In the genomic region with DNA sequence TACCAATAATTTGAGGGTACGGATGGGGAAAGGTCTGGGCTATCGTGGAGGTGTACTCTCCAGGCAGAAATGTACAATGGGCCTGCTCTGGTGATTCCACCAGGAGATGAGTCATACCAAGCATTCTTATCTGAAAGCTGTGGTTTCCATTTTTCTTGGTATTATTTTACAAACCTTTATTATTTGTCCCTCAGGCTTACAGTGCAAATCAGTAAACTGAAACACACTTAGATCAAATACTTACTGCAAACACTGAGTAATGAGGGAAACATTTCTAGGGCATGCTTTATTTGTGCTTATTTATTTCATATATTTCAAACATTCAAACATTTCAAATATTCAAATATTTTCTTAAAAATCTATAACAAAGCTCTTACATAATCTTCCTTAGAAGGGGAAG, we compare ENCODE assay signal across 10 cellular contexts.
DNase-seq lines count a peak whose midpoint lies in the region; ATAC-seq, FAIRE-seq and TF ChIP-seq lines count a peak whose summit lies in the region.
"Had no signal": no experiment of that assay in that cellular context is flagged by ENCODE, and none has a peak within 500 bp of the region (broad histone marks: within the 10 kb centered on the region; RNA-seq: fewer than 3 reads in every experiment).

No MANE protein-coding gene starts in this region.

- H2BK120ac ChIP-seq in mesendoderm (ENCODE audit: low read depth, low read length), result no peak overlapping the region

- no peak overlapping the region for H2AK5ac ChIP-seq in mesendoderm (ENCODE audit: low read length)

- H3K4ac ChIP-seq in mesendoderm (ENCODE audit: low read depth, low read length), result no peak overlapping the region

- no peak overlapping the region for H3K27ac Mint-ChIP-seq in activated naive CD8-positive, alpha-beta T cell treated with anti-CD3 and anti-CD28 coated beads, Interleukin-2, amount 50 U/mL, for 24 hours

- no peak overlapping the region for H2BK15ac ChIP-seq in mesendoderm (replicated peaks; ENCODE audit: low read depth)

- DNase-seq in ELR (ENCODE audit: low read depth) (peak; percentile 86), endothelial cell of umbilical vein (ENCODE audit: low read depth, low spot score) (peak; percentile 63), mesendoderm (no peak), nucleus accumbens (lab: John Stamatoyannopoulos, UW) (no peak), KBM-7 (no peak)
- no peak for DNase-seq in activated naive CD8-positive, alpha-beta T cell treated with anti-CD3 and anti-CD28 coated beads, Interleukin-2, amount 50 U/mL, for 24 hours
- DNase-seq: pancreas had no signal

- WGBS in mesendoderm (ENCODE audit: extremely low coverage, insufficient coverage, low lambda C conversion rate), result no CpG with 5 or more reads among the region's 2 CpGs

- H3K27ac ChIP-seq in endothelial cell of umbilical vein (ENCODE audit: insufficient read depth, low read depth, low read length), result peak overlapping the region; percentile 1
- no peak overlapping the region for H3K27ac ChIP-seq in mesendoderm (ENCODE audit: low read depth, low read length)

- no peaks in the 10 kb centered on the region for H3K36me3 Mint-ChIP-seq in activated naive CD8-positive, alpha-beta T cell treated with anti-CD3 and anti-CD28 coated beads, Interleukin-2, amount 50 U/mL, for 24 hours (ENCODE audit: low read depth)

- H3K4me2 ChIP-seq in endothelial cell of umbilical vein (ENCODE audit: insufficient read depth, low read length) (peak overlapping the region; percentile 16), mesendoderm (ENCODE audit: low read length) (no peak overlapping the region)

- H3K9me1 ChIP-seq in endothelial cell of umbilical vein (replicated peaks; ENCODE audit: control insufficient read depth, extremely low read depth, insufficient read depth, low read length), result no peaks in the 10 kb centered on the region

- H3K36me3 ChIP-seq in endothelial cell of umbilical vein (ENCODE audit: control insufficient read depth in 2 of 2, extremely low read depth in 1 of 2, insufficient read depth in 2 of 2, low read length in 2 of 2) (no peaks in the 10 kb centered on the region), mesendoderm (ENCODE audit: control insufficient read depth, insufficient read depth, low read length) (no peaks in the 10 kb centered on the region)
- H3K36me3 ChIP-seq: pancreas had no signal

- H3K79me2 ChIP-seq in endothelial cell of umbilical vein (ENCODE audit: control insufficient read depth, insufficient read depth, low read length) (no peaks in the 10 kb centered on the region), mesendoderm (ENCODE audit: control insufficient read depth, insufficient read depth, low read length) (no peaks in the 10 kb centered on the region)

- intact Hi-C loops in endothelial cell of umbilical vein (cut with micrococcal nuclease), result no loop called here

- H3K18ac ChIP-seq in mesendoderm (ENCODE audit: low read length), result no peak overlapping the region

- no peaks in the 10 kb centered on the region for H3K4me1 Mint-ChIP-seq in activated naive CD8-positive, alpha-beta T cell treated with anti-CD3 and anti-CD28 coated beads, Interleukin-2, amount 50 U/mL, for 24 hours
- H3K4me1 Mint-ChIP-seq: central memory CD8-positive, alpha-beta T cell had no signal

- H4K20me1 ChIP-seq in endothelial cell of umbilical vein (replicated peaks; ENCODE audit: control insufficient read depth, extremely low read depth, insufficient read depth, low read length), result no peaks in the 10 kb centered on the region

- in situ Hi-C loops in KBM-7 (cut with MboI; ENCODE audit: low pct_unique_long_range_greater_than_20kb, low sequenced_read_pairs), result no loop called here

- H3K56ac ChIP-seq in mesendoderm (ENCODE audit: low read length), result no peak overlapping the region

- dilution Hi-C loops in endothelial cell of umbilical vein (cut with MboI; ENCODE audit: extremely low pct_ligation_motif_present, low sequenced_read_pairs), result no loop called here

- no peak overlapping the region for H3K4me3 ChIP-seq in endothelial cell of umbilical vein (replicated peaks in 1 of 3; ENCODE audit: insufficient read depth in 1 of 3, low read depth in 1 of 3, low read length in 3 of 3)
- no peak overlapping the region for H3K4me3 ChIP-seq in mesendoderm (ENCODE audit: low read length)
- H3K4me3 ChIP-seq: pancreas had no signal

- CTCF ChIA-PET in endothelial cell of umbilical vein (lab: Charles Lee), result interaction anchor here (1.1 kb wide), 1 partner anchor 10 kb away, joined by 3 read pairs; no protein-coding TSS in a partner anchor

- TF ChIP-seq POLR2A in endothelial cell of umbilical vein (IDR thresholded peaks at IDR 0.05; ENCODE audit: low read depth, low read length), result no peak

- H3K4me1 ChIP-seq in endothelial cell of umbilical vein (ENCODE audit: control insufficient read depth, extremely low read depth, insufficient read depth, low read length) (peaks cover 27% of the 10 kb centered on the region), mesendoderm (ENCODE audit: control insufficient read depth, low read depth, low read length) (no peaks in the 10 kb centered on the region)

- peak; percentile 94 for ATAC-seq in GM21529 (IDR thresholded peaks at IDR 0.05; ENCODE audit: unreplicated experiment)
- ATAC-seq in HG03558 (IDR thresholded peaks at IDR 0.05; ENCODE audit: extremely low read depth, unreplicated experiment), result peak; percentile 95
- ATAC-seq in activated naive CD8-positive, alpha-beta T cell treated with anti-CD3 and anti-CD28 coated beads, Interleukin-2, amount 50 U/mL, for 24 hours, result no peak

- H3K4me3 Mint-ChIP-seq in activated naive CD8-positive, alpha-beta T cell treated with anti-CD3 and anti-CD28 coated beads, Interleukin-2, amount 50 U/mL, for 24 hours, result no peak overlapping the region
- H3K4me3 Mint-ChIP-seq: central memory CD8-positive, alpha-beta T cell had no signal

- no peak overlapping the region for H2AFZ ChIP-seq in endothelial cell of umbilical vein (ENCODE audit: low read depth, low read length)

- H3K79me1 ChIP-seq in mesendoderm (ENCODE audit: low read length), result no peaks in the 10 kb centered on the region

- H3K9ac ChIP-seq in endothelial cell of umbilical vein (replicated peaks; ENCODE audit: extremely low read depth, insufficient read depth, low read length), result no peak overlapping the region
- H3K9ac ChIP-seq in mesendoderm (ENCODE audit: low read length), result no peak overlapping the region

- no peaks in the 10 kb centered on the region for H3K9me3 ChIP-seq in endothelial cell of umbilical vein (replicated peaks; ENCODE audit: control insufficient read depth, insufficient read depth, low read length)
- H3K9me3 ChIP-seq: pancreas had no signal

- H4K5ac ChIP-seq in mesendoderm (ENCODE audit: low read length), result no peak overlapping the region

- H3K9me3 Mint-ChIP-seq in activated naive CD8-positive, alpha-beta T cell treated with anti-CD3 and anti-CD28 coated beads, Interleukin-2, amount 50 U/mL, for 24 hours, result peaks cover 18% of the 10 kb centered on the region

- H2BK5ac ChIP-seq in mesendoderm (ENCODE audit: low read length), result no peak overlapping the region

- BruUV-seq in endothelial cell of umbilical vein (replicated peaks; lab: Mats Ljungman, UMichigan), result no TSS peak

- peak; percentile 67 for FAIRE-seq in endothelial cell of umbilical vein (lab: Jason Lieb, UNC)
- FAIRE-seq: pancreas had no signal

- no peak for TF ChIP-seq CTCF in endothelial cell of umbilical vein (IDR thresholded peaks at IDR 0.05; ENCODE audit: extremely low read depth in 1 of 2, insufficient read depth in 1 of 2, low read depth in 1 of 2, low read length in 2 of 2)

- H3K27me3 Mint-ChIP-seq in activated naive CD8-positive, alpha-beta T cell treated with anti-CD3 and anti-CD28 coated beads, Interleukin-2, amount 50 U/mL, for 24 hours, result no peaks in the 10 kb centered on the region
- H3K27me3 Mint-ChIP-seq: central memory CD8-positive, alpha-beta T cell had no signal

- no peak overlapping the region for H3K23ac ChIP-seq in mesendoderm (ENCODE audit: low read length)

- POLR2A ChIA-PET in endothelial cell of umbilical vein (lab: Charles Lee), result no interaction called here

- no peaks in the 10 kb centered on the region for H3K27me3 ChIP-seq in endothelial cell of umbilical vein (ENCODE audit: control insufficient read depth in 2 of 2, insufficient read depth in 2 of 2, low read length in 2 of 2)
- no peaks in the 10 kb centered on the region for H3K27me3 ChIP-seq in mesendoderm (ENCODE audit: insufficient read depth, low read length, poor library complexity)
- H3K27me3 ChIP-seq: pancreas had no signal

- no peak overlapping the region for H4K8ac ChIP-seq in mesendoderm (ENCODE audit: low read depth, low read length)

TF ChIP-seq in endothelial cell of umbilical vein, 7 proteins besides CTCF, POLR2A, EP300 and RAD21:
- no peak for TF ChIP-seq POLR2AphosphoS5 (IDR thresholded peaks at IDR 0.05; ENCODE audit: insufficient read depth, low read depth, low read length)
- peak; percentile 83 for TF ChIP-seq JUN (IDR thresholded peaks at IDR 0.05; ENCODE audit: borderline replicate concordance, insufficient read depth, insufficient read length, low read depth)
- TF ChIP-seq GATA2 (IDR thresholded peaks at IDR 0.05; ENCODE audit: insufficient read depth, insufficient read length, low read depth, low read length), result peak; percentile 79
- TF ChIP-seq FOS (IDR thresholded peaks at IDR 0.05; ENCODE audit: borderline replicate concordance, insufficient read depth, low read length), result peak; percentile 93

Comparison
In these comparisons a context has a peak if more than half of its experiments do, and no peak if none do; other contexts are left out.
1. DNase-seq: peak in ELR (single experiment) and endothelial cell of umbilical vein (single experiment); none in mesendoderm (single experiment), nucleus accumbens (0 of 56), KBM-7 (single experiment) and activated naive CD8-positive, alpha-beta T cell treated with anti-CD3 and anti-CD28 coated beads, Interleukin-2, amount 50 U/mL, for 24 hours (single experiment).